In the genomic region with DNA sequence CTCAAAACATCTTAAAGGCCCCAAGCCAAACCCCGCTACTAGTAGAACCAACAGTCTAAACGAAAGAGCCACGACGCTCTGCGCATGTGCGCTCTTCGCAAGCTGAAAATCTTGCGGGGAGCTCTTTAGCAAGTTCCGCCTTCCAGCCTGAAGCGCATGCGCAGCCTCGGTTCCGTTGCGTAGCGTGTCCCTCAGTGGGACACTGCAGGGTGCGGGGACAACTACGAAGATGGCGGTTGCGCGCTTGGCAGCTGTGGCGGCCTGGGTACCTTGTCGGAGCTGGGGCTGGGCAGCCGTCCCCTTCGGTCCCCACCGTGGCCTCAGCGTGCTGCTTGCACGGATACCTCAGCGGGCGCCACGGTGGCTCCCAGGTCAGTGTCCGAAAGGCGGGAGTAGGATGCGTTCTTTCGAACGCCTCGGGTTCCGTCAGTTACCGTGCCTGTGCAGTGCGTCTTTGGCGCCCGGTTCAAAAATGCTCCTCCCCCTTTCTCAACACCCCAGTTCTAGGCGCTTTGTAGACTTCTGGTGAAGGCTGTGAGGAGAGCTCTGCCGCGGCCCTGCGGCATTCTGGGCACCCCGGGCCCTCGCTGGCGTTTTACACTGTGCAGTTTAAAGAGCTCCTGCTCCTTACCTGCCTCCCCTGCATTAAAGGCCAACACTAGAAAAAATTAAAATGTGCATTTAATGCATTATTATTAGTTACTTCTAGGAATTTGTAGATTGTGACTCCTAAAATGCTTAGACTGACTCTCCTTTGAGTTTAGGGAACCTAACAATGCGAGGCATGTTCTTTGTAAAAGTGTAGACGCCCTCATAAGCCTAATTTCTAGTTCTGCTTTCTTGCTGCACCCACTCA, we compare ENCODE assay signal across 1 cellular context.
A peak's percentile ranks its signal among the peaks of the same experiment; 100 is the strongest.
TF ChIP-seq lines count a peak whose summit lies in the region.

A gene (plus strand): TSS at position 194 of the 856 bp plus-strand sequence. CDS start 36 bp downstream, at position 230.

TF ChIP-seq in IMR-90, 13 proteins besides CTCF, POLR2A, EP300 and RAD21:
- TF ChIP-seq MXI1 (IDR thresholded peaks at IDR 0.05; ENCODE audit: borderline replicate concordance, low read depth, low read length) = peak; percentile 42; the same call in 1 of the 2 replicates
- no peak for TF ChIP-seq FOS (IDR thresholded peaks at IDR 0.05; ENCODE audit: low read depth, low read length)
- peak; percentile 74 for TF ChIP-seq CEBPB (IDR thresholded peaks at IDR 0.05; ENCODE audit: low read depth, low read length)
- TF ChIP-seq, protein P1, sequence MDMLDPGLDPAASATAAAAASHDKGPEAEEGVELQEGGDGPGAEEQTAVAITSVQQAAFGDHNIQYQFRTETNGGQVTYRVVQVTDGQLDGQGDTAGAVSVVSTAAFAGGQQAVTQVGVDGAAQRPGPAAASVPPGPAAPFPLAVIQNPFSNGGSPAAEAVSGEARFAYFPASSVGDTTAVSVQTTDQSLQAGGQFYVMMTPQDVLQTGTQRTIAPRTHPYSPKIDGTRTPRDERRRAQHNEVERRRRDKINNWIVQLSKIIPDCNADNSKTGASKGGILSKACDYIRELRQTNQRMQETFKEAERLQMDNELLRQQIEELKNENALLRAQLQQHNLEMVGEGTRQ (IDR thresholded peaks at IDR 0.05; ENCODE audit: low read depth, low read length) = peak; percentile 5; the same call in 1 of the 2 replicates
TF ChIP-seq in IMR-90: peak in this region for 3.
